ENCODE assay signal across 1 cellular context in the genomic region with DNA sequence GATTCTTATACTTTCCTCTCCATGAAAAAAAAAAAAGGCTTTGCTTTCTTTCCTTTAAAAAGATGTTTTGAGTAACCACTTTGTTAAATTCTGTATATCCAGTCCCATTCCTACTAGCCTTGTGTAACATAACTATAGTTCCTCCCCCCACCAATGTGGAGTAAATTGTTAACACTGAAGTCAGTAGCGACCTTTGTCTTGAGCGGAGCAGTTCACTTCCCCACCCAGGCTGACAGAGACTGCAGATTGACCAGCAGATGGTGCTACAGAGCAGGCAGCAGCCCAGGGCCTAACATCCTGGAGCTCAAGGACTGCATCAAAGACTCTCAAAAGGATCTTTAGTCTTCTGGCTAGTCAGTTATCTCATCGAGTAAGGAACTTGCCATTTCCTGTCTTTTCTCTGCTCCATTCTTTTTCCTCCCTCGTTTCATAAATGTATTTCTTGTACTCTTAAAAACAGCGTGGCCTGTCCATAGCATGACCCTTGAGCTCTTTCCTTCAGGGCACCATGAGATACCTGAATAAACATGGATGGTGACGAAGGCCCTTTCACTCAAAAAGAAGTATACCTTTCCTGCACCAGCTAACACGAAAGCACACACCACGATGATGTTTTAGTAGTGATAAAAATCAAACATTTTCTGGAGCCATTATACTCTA.
TF ChIP-seq lines count a peak whose summit lies in the region.

No MANE protein-coding gene starts in this region.

TF ChIP-seq in HepG2, 621 proteins besides CTCF, POLR2A, EP300 and RAD21 (continued from another document and continues in another):
- TF ChIP-seq, protein P1, sequence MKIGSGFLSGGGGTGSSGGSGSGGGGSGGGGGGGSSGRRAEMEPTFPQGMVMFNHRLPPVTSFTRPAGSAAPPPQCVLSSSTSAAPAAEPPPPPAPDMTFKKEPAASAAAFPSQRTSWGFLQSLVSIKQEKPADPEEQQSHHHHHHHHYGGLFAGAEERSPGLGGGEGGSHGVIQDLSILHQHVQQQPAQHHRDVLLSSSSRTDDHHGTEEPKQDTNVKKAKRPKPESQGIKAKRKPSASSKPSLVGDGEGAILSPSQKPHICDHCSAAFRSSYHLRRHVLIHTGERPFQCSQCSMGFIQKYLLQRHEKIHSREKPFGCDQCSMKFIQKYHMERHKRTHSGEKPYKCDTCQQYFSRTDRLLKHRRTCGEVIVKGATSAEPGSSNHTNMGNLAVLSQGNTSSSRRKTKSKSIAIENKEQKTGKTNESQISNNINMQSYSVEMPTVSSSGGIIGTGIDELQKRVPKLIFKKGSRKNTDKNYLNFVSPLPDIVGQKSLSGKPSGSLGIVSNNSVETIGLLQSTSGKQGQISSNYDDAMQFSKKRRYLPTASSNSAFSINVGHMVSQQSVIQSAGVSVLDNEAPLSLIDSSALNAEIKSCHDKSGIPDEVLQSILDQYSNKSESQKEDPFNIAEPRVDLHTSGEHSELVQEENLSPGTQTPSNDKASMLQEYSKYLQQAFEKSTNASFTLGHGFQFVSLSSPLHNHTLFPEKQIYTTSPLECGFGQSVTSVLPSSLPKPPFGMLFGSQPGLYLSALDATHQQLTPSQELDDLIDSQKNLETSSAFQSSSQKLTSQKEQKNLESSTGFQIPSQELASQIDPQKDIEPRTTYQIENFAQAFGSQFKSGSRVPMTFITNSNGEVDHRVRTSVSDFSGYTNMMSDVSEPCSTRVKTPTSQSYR (CRISPR knock-in tag; IDR thresholded peaks at IDR 0.05; ENCODE audit: borderline replicate concordance): peak; percentile 93
- TF ChIP-seq ZBTB42 (CRISPR knock-in tag; IDR thresholded peaks at IDR 0.05): no peak
- TF ChIP-seq, protein P2, sequence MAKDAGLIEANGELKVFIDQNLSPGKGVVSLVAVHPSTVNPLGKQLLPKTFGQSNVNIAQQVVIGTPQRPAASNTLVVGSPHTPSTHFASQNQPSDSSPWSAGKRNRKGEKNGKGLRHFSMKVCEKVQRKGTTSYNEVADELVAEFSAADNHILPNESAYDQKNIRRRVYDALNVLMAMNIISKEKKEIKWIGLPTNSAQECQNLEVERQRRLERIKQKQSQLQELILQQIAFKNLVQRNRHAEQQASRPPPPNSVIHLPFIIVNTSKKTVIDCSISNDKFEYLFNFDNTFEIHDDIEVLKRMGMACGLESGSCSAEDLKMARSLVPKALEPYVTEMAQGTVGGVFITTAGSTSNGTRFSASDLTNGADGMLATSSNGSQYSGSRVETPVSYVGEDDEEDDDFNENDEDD (CRISPR knock-in tag; IDR thresholded peaks at IDR 0.05; ENCODE audit: borderline replicate concordance): no peak
- peak; percentile 89 for TF ChIP-seq GATAD2A (CRISPR knock-in tag; IDR thresholded peaks at IDR 0.05)
- TF ChIP-seq, protein P3, sequence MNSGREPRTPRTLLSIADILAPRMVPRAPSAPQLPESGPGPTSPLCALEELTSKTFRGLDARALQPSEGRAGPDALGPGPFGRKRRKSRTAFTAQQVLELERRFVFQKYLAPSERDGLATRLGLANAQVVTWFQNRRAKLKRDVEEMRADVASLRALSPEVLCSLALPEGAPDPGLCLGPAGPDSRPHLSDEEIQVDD (CRISPR knock-in tag; IDR thresholded peaks at IDR 0.05; ENCODE audit: borderline replicate concordance): no peak
- TF ChIP-seq MYNN (CRISPR knock-in tag; IDR thresholded peaks at IDR 0.05; ENCODE audit: low read depth): no peak
- TF ChIP-seq, protein P4, sequence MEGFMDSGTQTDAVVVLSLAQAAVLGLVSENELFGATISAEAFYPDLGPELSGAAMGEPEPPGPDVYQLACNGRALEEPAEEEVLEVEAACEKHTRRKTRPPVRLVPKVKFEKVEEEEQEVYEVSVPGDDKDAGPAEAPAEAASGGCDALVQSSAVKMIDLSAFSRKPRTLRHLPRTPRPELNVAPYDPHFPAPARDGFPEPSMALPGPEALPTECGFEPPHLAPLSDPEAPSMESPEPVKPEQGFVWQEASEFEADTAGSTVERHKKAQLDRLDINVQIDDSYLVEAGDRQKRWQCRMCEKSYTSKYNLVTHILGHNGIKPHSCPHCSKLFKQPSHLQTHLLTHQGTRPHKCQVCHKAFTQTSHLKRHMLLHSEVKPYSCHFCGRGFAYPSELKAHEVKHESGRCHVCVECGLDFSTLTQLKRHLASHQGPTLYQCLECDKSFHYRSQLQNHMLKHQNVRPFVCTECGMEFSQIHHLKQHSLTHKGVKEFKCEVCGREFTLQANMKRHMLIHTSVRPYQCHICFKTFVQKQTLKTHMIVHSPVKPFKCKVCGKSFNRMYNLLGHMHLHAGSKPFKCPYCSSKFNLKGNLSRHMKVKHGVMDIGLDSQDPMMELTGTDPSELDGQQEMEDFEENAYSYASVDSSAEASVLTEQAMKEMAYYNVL (CRISPR knock-in tag; IDR thresholded peaks at IDR 0.05; ENCODE audit: borderline replicate concordance): no peak
- TF ChIP-seq, protein P5, sequence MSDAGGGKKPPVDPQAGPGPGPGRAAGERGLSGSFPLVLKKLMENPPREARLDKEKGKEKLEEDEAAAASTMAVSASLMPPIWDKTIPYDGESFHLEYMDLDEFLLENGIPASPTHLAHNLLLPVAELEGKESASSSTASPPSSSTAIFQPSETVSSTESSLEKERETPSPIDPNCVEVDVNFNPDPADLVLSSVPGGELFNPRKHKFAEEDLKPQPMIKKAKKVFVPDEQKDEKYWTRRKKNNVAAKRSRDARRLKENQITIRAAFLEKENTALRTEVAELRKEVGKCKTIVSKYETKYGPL (CRISPR knock-in tag; IDR thresholded peaks at IDR 0.05): no peak
- TF ChIP-seq FOXC1 (CRISPR knock-in tag; IDR thresholded peaks at IDR 0.05; ENCODE audit: borderline replicate concordance): no peak
- no peak for TF ChIP-seq SKI (IDR thresholded peaks at IDR 0.05; ENCODE audit: partially characterized antibody)
- TF ChIP-seq NFYB (CRISPR knock-in tag; IDR thresholded peaks at IDR 0.05): no peak
- TF ChIP-seq ZNF614 (CRISPR knock-in tag; IDR thresholded peaks at IDR 0.05; ENCODE audit: borderline replicate concordance): peak; percentile 83; the same call in 1 of the 2 replicates
- TF ChIP-seq ZC3H4 (CRISPR knock-in tag; IDR thresholded peaks at IDR 0.05; ENCODE audit: borderline replicate concordance): no peak
- no peak for TF ChIP-seq TBL1XR1 (IDR thresholded peaks at IDR 0.05; ENCODE audit: borderline replicate concordance, low read length, partially characterized antibody)
- TF ChIP-seq REPIN1 (CRISPR knock-in tag; IDR thresholded peaks at IDR 0.05; ENCODE audit: borderline replicate concordance, low read depth): peak; percentile 58; the same call in 1 of the 2 replicates
- TF ChIP-seq, protein P6, sequence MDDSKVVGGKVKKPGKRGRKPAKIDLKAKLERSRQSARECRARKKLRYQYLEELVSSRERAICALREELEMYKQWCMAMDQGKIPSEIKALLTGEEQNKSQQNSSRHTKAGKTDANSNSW (CRISPR knock-in tag; IDR thresholded peaks at IDR 0.05; ENCODE audit: borderline replicate concordance): no peak
- TF ChIP-seq RAD51 (IDR thresholded peaks at IDR 0.05; ENCODE audit: borderline replicate concordance): no peak
- no peak for TF ChIP-seq ZNF546 (CRISPR knock-in tag; conservative IDR thresholded peaks at IDR 0.05)
- TF ChIP-seq, protein P7, sequence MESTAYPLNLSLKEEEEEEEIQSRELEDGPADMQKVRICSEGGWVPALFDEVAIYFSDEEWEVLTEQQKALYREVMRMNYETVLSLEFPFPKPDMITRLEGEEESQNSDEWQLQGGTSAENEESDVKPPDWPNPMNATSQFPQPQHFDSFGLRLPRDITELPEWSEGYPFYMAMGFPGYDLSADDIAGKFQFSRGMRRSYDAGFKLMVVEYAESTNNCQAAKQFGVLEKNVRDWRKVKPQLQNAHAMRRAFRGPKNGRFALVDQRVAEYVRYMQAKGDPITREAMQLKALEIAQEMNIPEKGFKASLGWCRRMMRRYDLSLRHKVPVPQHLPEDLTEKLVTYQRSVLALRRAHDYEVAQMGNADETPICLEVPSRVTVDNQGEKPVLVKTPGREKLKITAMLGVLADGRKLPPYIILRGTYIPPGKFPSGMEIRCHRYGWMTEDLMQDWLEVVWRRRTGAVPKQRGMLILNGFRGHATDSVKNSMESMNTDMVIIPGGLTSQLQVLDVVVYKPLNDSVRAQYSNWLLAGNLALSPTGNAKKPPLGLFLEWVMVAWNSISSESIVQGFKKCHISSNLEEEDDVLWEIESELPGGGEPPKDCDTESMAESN (CRISPR knock-in tag; conservative IDR thresholded peaks at IDR 0.05): 0 out of 2 replicates have a peak, but pooled peaks have one; percentile 46
- TF ChIP-seq, protein P8, sequence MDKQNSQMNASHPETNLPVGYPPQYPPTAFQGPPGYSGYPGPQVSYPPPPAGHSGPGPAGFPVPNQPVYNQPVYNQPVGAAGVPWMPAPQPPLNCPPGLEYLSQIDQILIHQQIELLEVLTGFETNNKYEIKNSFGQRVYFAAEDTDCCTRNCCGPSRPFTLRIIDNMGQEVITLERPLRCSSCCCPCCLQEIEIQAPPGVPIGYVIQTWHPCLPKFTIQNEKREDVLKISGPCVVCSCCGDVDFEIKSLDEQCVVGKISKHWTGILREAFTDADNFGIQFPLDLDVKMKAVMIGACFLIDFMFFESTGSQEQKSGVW (CRISPR knock-in tag; IDR thresholded peaks at IDR 0.05; ENCODE audit: borderline replicate concordance): no peak
- TF ChIP-seq GATAD1 (CRISPR knock-in tag; IDR thresholded peaks at IDR 0.05): peak; percentile 46; the same call in 1 of the 2 replicates
- TF ChIP-seq ZNF780A (CRISPR knock-in tag; IDR thresholded peaks at IDR 0.05): no peak
- TF ChIP-seq ZSCAN9 (CRISPR knock-in tag; IDR thresholded peaks at IDR 0.05; ENCODE audit: borderline replicate concordance): no peak
- TF ChIP-seq SMARCC2 (IDR thresholded peaks at IDR 0.05): no peak
- TF ChIP-seq RXRB (CRISPR knock-in tag; IDR thresholded peaks at IDR 0.05; ENCODE audit: borderline replicate concordance): peak; percentile 56; the same call in 1 of the 2 replicates
- no peak for TF ChIP-seq POLR2AphosphoS5 (IDR thresholded peaks at IDR 0.05; ENCODE audit: low read depth, low read length)
- no peak for TF ChIP-seq ZNF615 (CRISPR knock-in tag; IDR thresholded peaks at IDR 0.05; ENCODE audit: borderline replicate concordance)
- no peak for TF ChIP-seq ZSCAN20 (CRISPR knock-in tag; IDR thresholded peaks at IDR 0.05; ENCODE audit: borderline replicate concordance)
- TF ChIP-seq SCMH1 (CRISPR knock-in tag; IDR thresholded peaks at IDR 0.05; ENCODE audit: borderline replicate concordance): no peak
- 0 out of 2 replicates have a peak, but pooled peaks have one; percentile 27 for TF ChIP-seq SALL2 (CRISPR knock-in tag; IDR thresholded peaks at IDR 0.05)
- TF ChIP-seq, protein P9, sequence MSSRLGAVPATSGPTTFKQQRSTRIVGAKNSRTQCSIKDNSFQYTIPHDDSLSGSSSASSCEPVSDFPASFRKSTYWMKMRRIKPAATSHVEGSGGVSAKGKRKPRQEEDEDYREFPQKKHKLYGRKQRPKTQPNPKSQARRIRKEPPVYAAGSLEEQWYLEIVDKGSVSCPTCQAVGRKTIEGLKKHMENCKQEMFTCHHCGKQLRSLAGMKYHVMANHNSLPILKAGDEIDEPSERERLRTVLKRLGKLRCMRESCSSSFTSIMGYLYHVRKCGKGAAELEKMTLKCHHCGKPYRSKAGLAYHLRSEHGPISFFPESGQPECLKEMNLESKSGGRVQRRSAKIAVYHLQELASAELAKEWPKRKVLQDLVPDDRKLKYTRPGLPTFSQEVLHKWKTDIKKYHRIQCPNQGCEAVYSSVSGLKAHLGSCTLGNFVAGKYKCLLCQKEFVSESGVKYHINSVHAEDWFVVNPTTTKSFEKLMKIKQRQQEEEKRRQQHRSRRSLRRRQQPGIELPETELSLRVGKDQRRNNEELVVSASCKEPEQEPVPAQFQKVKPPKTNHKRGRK (CRISPR knock-in tag; IDR thresholded peaks at IDR 0.05): no peak
- no peak for TF ChIP-seq MEIS1 (CRISPR knock-in tag; IDR thresholded peaks at IDR 0.05; ENCODE audit: borderline replicate concordance)
- no peak for TF ChIP-seq SP1 (IDR thresholded peaks at IDR 0.05)
- no peak for TF ChIP-seq SP1 (CRISPR knock-in tag; IDR thresholded peaks at IDR 0.05)
- TF ChIP-seq, protein P10, sequence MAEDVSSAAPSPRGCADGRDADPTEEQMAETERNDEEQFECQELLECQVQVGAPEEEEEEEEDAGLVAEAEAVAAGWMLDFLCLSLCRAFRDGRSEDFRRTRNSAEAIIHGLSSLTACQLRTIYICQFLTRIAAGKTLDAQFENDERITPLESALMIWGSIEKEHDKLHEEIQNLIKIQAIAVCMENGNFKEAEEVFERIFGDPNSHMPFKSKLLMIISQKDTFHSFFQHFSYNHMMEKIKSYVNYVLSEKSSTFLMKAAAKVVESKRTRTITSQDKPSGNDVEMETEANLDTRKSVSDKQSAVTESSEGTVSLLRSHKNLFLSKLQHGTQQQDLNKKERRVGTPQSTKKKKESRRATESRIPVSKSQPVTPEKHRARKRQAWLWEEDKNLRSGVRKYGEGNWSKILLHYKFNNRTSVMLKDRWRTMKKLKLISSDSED (CRISPR knock-in tag; IDR thresholded peaks at IDR 0.05): no peak
- no peak for TF ChIP-seq ZNF446 (CRISPR knock-in tag; IDR thresholded peaks at IDR 0.05)
- 0 out of 2 replicates have a peak, but pooled peaks have one; percentile 52 for TF ChIP-seq MEIS2 (CRISPR knock-in tag; IDR thresholded peaks at IDR 0.05)
- TF ChIP-seq, protein P11, sequence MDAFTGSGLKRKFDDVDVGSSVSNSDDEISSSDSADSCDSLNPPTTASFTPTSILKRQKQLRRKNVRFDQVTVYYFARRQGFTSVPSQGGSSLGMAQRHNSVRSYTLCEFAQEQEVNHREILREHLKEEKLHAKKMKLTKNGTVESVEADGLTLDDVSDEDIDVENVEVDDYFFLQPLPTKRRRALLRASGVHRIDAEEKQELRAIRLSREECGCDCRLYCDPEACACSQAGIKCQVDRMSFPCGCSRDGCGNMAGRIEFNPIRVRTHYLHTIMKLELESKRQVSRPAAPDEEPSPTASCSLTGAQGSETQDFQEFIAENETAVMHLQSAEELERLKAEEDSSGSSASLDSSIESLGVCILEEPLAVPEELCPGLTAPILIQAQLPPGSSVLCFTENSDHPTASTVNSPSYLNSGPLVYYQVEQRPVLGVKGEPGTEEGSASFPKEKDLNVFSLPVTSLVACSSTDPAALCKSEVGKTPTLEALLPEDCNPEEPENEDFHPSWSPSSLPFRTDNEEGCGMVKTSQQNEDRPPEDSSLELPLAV (CRISPR knock-in tag; conservative IDR thresholded peaks at IDR 0.05; ENCODE audit: low read depth): no peak
- no peak for TF ChIP-seq ARID2 (CRISPR knock-in tag; IDR thresholded peaks at IDR 0.05; ENCODE audit: borderline replicate concordance)
- no peak for TF ChIP-seq ZNF570 (CRISPR knock-in tag; IDR thresholded peaks at IDR 0.05; ENCODE audit: borderline replicate concordance)
- no peak for TF ChIP-seq TAF1 (CRISPR knock-in tag; IDR thresholded peaks at IDR 0.05)
- no peak for TF ChIP-seq GPN1 (CRISPR knock-in tag; IDR thresholded peaks at IDR 0.05; ENCODE audit: borderline replicate concordance)
- no peak for TF ChIP-seq ZNF160 (CRISPR knock-in tag; IDR thresholded peaks at IDR 0.05)
- TF ChIP-seq, protein P12, sequence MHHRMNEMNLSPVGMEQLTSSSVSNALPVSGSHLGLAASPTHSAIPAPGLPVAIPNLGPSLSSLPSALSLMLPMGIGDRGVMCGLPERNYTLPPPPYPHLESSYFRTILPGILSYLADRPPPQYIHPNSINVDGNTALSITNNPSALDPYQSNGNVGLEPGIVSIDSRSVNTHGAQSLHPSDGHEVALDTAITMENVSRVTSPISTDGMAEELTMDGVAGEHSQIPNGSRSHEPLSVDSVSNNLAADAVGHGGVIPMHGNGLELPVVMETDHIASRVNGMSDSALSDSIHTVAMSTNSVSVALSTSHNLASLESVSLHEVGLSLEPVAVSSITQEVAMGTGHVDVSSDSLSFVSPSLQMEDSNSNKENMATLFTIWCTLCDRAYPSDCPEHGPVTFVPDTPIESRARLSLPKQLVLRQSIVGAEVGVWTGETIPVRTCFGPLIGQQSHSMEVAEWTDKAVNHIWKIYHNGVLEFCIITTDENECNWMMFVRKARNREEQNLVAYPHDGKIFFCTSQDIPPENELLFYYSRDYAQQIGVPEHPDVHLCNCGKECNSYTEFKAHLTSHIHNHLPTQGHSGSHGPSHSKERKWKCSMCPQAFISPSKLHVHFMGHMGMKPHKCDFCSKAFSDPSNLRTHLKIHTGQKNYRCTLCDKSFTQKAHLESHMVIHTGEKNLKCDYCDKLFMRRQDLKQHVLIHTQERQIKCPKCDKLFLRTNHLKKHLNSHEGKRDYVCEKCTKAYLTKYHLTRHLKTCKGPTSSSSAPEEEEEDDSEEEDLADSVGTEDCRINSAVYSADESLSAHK (CRISPR knock-in tag; IDR thresholded peaks at IDR 0.05; ENCODE audit: borderline replicate concordance): no peak
